ENCODE assay signal across 8 cellular contexts in the genomic region with DNA sequence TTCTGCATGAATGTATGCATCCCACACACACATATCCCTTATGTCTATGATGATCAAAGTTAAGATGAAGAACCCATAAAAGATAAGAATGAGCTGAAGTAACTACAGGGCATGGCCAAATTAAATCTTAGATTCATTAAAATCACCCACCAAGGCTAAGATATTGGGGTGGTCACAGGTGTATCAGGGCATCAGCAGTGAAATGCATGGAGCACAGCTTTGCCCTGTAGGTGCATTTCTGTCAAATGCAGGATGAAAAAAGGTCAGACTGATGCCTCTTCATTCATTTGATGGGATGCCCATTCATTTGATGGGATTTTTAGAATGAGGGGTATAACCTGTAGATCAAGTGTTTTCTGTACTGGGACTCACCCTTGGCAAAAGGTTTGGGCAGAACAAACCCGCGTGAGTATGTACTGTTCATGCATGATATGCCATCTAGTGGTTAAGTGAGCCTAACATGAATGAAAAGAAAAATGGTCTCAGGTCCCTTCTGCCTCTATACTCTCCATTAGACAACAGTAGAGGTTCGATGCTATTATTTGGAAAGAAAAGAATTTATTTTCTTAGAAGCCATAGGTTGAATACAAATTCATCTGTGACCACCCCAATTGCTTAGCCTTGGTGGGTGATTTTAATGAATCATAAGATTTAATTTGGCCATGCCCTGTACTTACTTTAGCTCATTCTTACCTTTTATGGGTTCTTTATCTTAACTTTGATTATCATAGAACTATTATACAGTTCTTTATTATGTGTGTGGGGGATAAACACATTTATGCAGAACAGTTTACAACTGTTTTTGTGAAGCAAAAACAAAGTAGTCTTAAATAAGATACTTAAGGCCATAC. TPM values are rescaled to one million over a fixed set of nuclear protein-coding genes. Genes with fewer than 3 reads are reported as not detected.
A peak's percentile ranks its signal among the peaks of the same experiment; 100 is the strongest.
DNase-seq lines count a peak whose midpoint lies in the region; ATAC-seq and TF ChIP-seq lines count a peak whose summit lies in the region.

No MANE protein-coding gene starts in this region.

- H3K36me3 ChIP-seq in adrenal gland (replicated peaks in 1 of 2): no peaks in the 10 kb centered on the region
- peaks cover 0 to 7% (median 0%) of the 10 kb centered on the region in 6 donors for H3K36me3 ChIP-seq in spleen

- H3K36me3 Mint-ChIP-seq in activated T-cell treated with anti-CD3 and anti-CD28 coated beads, Interleukin-2, amount 50 U/mL, for 24 hours (ENCODE audit: low read depth): peaks cover 12% of the 10 kb centered on the region

- no peak overlapping the region for H3K27ac Mint-ChIP-seq in activated T-cell treated with anti-CD3 and anti-CD28 coated beads, Interleukin-2, amount 50 U/mL, for 24 hours

- peak; percentile 87 for ATAC-seq in GM18909 (IDR thresholded peaks at IDR 0.05; ENCODE audit: poor library complexity, unreplicated experiment)
- peak; percentile 68 for ATAC-seq in HG03159 (IDR thresholded peaks at IDR 0.05; ENCODE audit: unreplicated experiment)
- peak; percentile 67 to 74 for ATAC-seq in right cardiac atrium

- H3K4me1 ChIP-seq in adrenal gland (replicated peaks in 1 of 2): peaks cover 0 to 9% of the 10 kb centered on the region in 2 donors
- peaks cover 7% of the 10 kb centered on the region for H3K4me1 ChIP-seq in right cardiac atrium (ENCODE audit: control insufficient read depth, insufficient read depth, low read length)
- H3K4me1 ChIP-seq in spleen: peaks cover 0 to 21% (median 14%) of the 10 kb centered on the region in 6 donors

- WGBS in adrenal gland, 4 donors: 14 to 19% (median 14%) methylated on average over 3 of the region's 3 CpGs
- 22% methylated on average over 3 of the region's 3 CpGs for WGBS in right cardiac atrium
- WGBS in spleen, 5 donors: 27 to 39% (median 31%) methylated on average over 3 of the region's 3 CpGs

- no peaks in the 10 kb centered on the region for H3K9me3 Mint-ChIP-seq in activated T-cell treated with anti-CD3 and anti-CD28 coated beads, Interleukin-2, amount 50 U/mL, for 24 hours

- no peak overlapping the region for H3K4me3 ChIP-seq in adrenal gland
- no peak overlapping the region for H3K4me3 ChIP-seq in right cardiac atrium (ENCODE audit: low read length)
- H3K4me3 ChIP-seq in spleen: no peak overlapping the region

- peaks cover 42% of the 10 kb centered on the region for H3K4me1 Mint-ChIP-seq in activated T-cell treated with anti-CD3 and anti-CD28 coated beads, Interleukin-2, amount 50 U/mL, for 24 hours (ENCODE audit: low read depth)

- H3K9me3 ChIP-seq in adrenal gland (replicated peaks in 1 of 3) (no peaks in the 10 kb centered on the region), right cardiac atrium (ENCODE audit: control insufficient read depth, low read length) (no peaks in the 10 kb centered on the region), spleen (no peaks in the 10 kb centered on the region)

- DNase-seq in DMS114 treated with DMSO at 0.1 percent for 48 hours (lab: John Stamatoyannopoulos, UW; ENCODE audit: unreplicated experiment): peak; percentile 3
- DNase-seq in NCI-H345 treated with DMSO at 0.1 percent for 48 hours (lab: John Stamatoyannopoulos, UW; ENCODE audit: unreplicated experiment): peak; percentile 10
- DNase-seq in adrenal gland: peak in 6 of 7 donors; percentile 25 to 65 (median 37)
- DNase-seq in right cardiac atrium: no peak
- DNase-seq in spleen: no peak
- no peak for DNase-seq in activated T-cell treated with anti-CD3 and anti-CD28 coated beads, Interleukin-2, amount 50 U/mL, for 24 hours

- intact Hi-C loops in adrenal gland (cut with DNase I) (loop anchor here (5.0 kb wide), 1 partner anchor 412 kb away; no protein-coding TSS in a partner anchor), right cardiac atrium (cut with DNase I) (loop anchor here in 3 of 4 donors (2.0 to 5.0 kb wide), 2 partner anchors 410 to 412 kb away; no protein-coding TSS in a partner anchor), spleen (cut with DNase I; ENCODE audit: low total_unique reads) (loop anchor here (5.0 kb wide), 1 partner anchor 412 kb away; no protein-coding TSS in a partner anchor)

- TF ChIP-seq CTCF in adrenal gland (IDR thresholded peaks at IDR 0.05): peak; percentile 52 to 74 (median 68)
- peak in 9 of 11 experiments; percentile 24 to 64 (median 52) for TF ChIP-seq CTCF in spleen (IDR thresholded peaks at IDR 0.05 in 8 of 11, conservative IDR thresholded peaks at IDR 0.05 in 3 of 11)

- TF ChIP-seq POLR2A in adrenal gland (IDR thresholded peaks at IDR 0.05) (no peak), spleen (IDR thresholded peaks at IDR 0.05) (no peak)

- no peak overlapping the region for H3K4me3 Mint-ChIP-seq in activated T-cell treated with anti-CD3 and anti-CD28 coated beads, Interleukin-2, amount 50 U/mL, for 24 hours

- H3K27ac ChIP-seq in adrenal gland: no peak overlapping the region
- no peak overlapping the region for H3K27ac ChIP-seq in right cardiac atrium (ENCODE audit: low read length)
- H3K27ac ChIP-seq in spleen: no peak overlapping the region

- H3K27me3 ChIP-seq in adrenal gland (no peaks in the 10 kb centered on the region), right cardiac atrium (ENCODE audit: control insufficient read depth, insufficient read depth) (no peaks in the 10 kb centered on the region), spleen (replicated peaks in 1 of 7) (peaks cover 0 to 8% (median 0%) of the 10 kb centered on the region in 7 donors)

- no peaks in the 10 kb centered on the region for H3K27me3 Mint-ChIP-seq in activated T-cell treated with anti-CD3 and anti-CD28 coated beads, Interleukin-2, amount 50 U/mL, for 24 hours

RNA-seq across cellular contexts. Expression of a gene that starts 43.2 kb away (rescaled TPM):
- 10 to 100 TPM; 13.9 to 58.7 (median 33.0) TPM for total RNA-seq in adrenal gland
- 10 to 100 TPM; 25.9 to 84.9 (median 49.9) TPM for polyA plus RNA-seq in adrenal gland
- total RNA-seq in right cardiac atrium: 10 to 100 TPM; 21.2 to 33.2 (median 24.9) TPM
- 31.8 TPM for polyA plus RNA-seq in right cardiac atrium
- total RNA-seq in spleen: 10 to 100 TPM in 4 of 7 donors, 1 to 10 TPM in 3; 3.7 to 20.3 (median 13.2) TPM
- 10 to 100 TPM in 1 of 3 donors, 1 to 10 TPM in 2; 3.5 to 10.2 (median 9.7) TPM for polyA plus RNA-seq in spleen

Comparison
In these comparisons a context has a peak if more than half of its experiments do, and no peak if none do; other contexts are left out.
1. DNase-seq: peak in DMS114 treated with DMSO at 0.1 percent for 48 hours (single experiment), NCI-H345 treated with DMSO at 0.1 percent for 48 hours (single experiment) and adrenal gland (6 of 7); none in right cardiac atrium (0 of 3), spleen (single experiment) and activated T-cell treated with anti-CD3 and anti-CD28 coated beads, Interleukin-2, amount 50 U/mL, for 24 hours (single experiment).
2. Peak in every context shown above with its lines, with median percentiles within 50 percentile points of each other: ATAC-seq.